ENCODE assay signal across 1 cellular context in genomic region chr9:14283276-14283675, GRCh38.
A peak's percentile ranks its signal among the peaks of the same experiment; 100 is the strongest.
TF ChIP-seq lines count a peak whose summit lies in the region.

No MANE protein-coding gene starts in this region.

TF ChIP-seq in SK-N-SH, 30 proteins besides CTCF, POLR2A, EP300 and RAD21 (continued from another document):
- TF ChIP-seq PBX3 (IDR thresholded peaks at IDR 0.05) (no peak; the same call in 1 of the 2 replicates), RCOR1 (IDR thresholded peaks at IDR 0.05; ENCODE audit: low read length) (no peak), ELF1 (IDR thresholded peaks at IDR 0.05) (no peak), MEF2A (IDR thresholded peaks at IDR 0.05; ENCODE audit: borderline replicate concordance, low read depth) (no peak), IRF3 (IDR thresholded peaks at IDR 0.05; ENCODE audit: low read depth, low read length) (no peak), RFX5 (IDR thresholded peaks at IDR 0.05; ENCODE audit: low read length) (no peak), GATA2 (CRISPR knock-in tag; IDR thresholded peaks at IDR 0.05) (no peak), RXRA (IDR thresholded peaks at IDR 0.05; ENCODE audit: borderline replicate concordance, low read depth) (no peak), SIN3A (IDR thresholded peaks at IDR 0.05; ENCODE audit: borderline replicate concordance, low read depth, low read length) (no peak), ZBTB33 (IDR thresholded peaks at IDR 0.05; ENCODE audit: borderline replicate concordance, low read depth) (no peak), JUND (IDR thresholded peaks at IDR 0.05) (no peak), POLR2AphosphoS5 (IDR thresholded peaks at IDR 0.05; ENCODE audit: low read depth, low read length) (no peak), REST (IDR thresholded peaks at IDR 0.05; ENCODE audit: low read depth, low read length) (no peak), FOXJ3 (CRISPR knock-in tag; IDR thresholded peaks at IDR 0.05) (no peak), TCF12 (IDR thresholded peaks at IDR 0.05) (peak; percentile 59), SMC3 (IDR thresholded peaks at IDR 0.05; ENCODE audit: low read depth, low read length) (no peak), FOXM1 (IDR thresholded peaks at IDR 0.05; ENCODE audit: low read depth) (0 out of 2 replicates have a peak, but pooled peaks have one; percentile 34), NRF1 (IDR thresholded peaks at IDR 0.05; ENCODE audit: low read depth, low read length) (no peak), MAX (IDR thresholded peaks at IDR 0.05; ENCODE audit: low read depth) (no peak), NFIC (IDR thresholded peaks at IDR 0.05; ENCODE audit: borderline replicate concordance) (0 out of 2 replicates have a peak, but pooled peaks have one; percentile 21), EZH2phosphoT487 (IDR thresholded peaks at IDR 0.05; ENCODE audit: borderline replicate concordance, low read depth) (no peak), FOSL2 (IDR thresholded peaks at IDR 0.05; ENCODE audit: borderline replicate concordance, low read depth) (no peak), GABPA (IDR thresholded peaks at IDR 0.05; ENCODE audit: low read depth) (no peak), TAF1 (IDR thresholded peaks at IDR 0.05; ENCODE audit: borderline replicate concordance, low read depth, low read length) (no peak), TEAD4 (IDR thresholded peaks at IDR 0.05; ENCODE audit: borderline replicate concordance, insufficient read depth) (0 out of 2 replicates have a peak, but pooled peaks have one; percentile 15), USF2 (IDR thresholded peaks at IDR 0.05; ENCODE audit: borderline replicate concordance, low read depth, low read length) (no peak), CHD2 (IDR thresholded peaks at IDR 0.05; ENCODE audit: low read length, partially characterized antibody) (no peak)
TF ChIP-seq in SK-N-SH: peak in this region for 4.
